In the genomic region with DNA sequence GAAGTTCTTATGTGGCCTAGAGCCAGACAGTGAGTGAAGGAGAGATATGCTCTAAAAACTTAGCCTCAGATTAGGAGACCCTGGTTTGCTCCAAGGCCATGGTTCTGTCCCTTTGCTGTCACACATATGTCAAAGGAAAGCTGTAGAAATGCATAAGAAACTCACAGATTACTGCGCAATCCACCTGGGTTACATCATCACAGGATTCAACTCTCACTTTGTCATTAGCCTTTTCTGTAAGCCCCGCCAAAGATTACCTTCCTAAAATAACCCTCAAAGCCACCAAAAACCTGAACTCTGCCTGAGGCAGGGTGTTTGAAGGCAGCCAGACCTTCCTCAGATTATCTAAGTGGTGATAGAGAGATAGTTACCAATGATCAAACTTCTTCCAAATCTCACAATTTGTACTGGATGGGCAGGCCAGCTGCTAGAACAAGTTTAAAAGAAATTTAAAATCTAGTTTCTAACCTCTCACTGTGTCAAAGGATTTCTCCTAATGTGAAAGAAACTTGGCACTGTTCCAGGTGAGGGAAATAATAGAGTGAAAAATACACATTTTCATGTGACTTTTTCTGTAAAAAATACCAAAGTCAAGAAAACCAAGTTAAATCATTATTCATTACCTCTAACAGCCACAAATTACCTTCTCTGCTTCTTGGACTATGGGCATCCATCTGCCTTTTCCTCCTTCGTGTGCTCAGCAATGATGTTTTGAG, we compare ENCODE assay signal across 19 cellular contexts.
DNase-seq lines count a peak whose midpoint lies in the region; ATAC-seq and TF ChIP-seq lines count a peak whose summit lies in the region.
"Had no signal": no experiment of that assay in that cellular context is flagged by ENCODE, and none has a peak within 500 bp of the region (broad histone marks: within the 10 kb centered on the region; RNA-seq: fewer than 3 reads in every experiment).

No MANE protein-coding gene starts in this region.

- peaks cover 28% of the 10 kb centered on the region for H3K4me1 Mint-ChIP-seq in activated CD4-positive, alpha-beta T cell treated with anti-CD3 and anti-CD28 coated beads for 36 hours
- H3K4me1 Mint-ChIP-seq in stimulated activated naive CD8-positive, alpha-beta T cell treated with anti-CD3 and anti-CD28 coated beads, Interleukin-15, amount 100 ng/mL, for 72 hours: peaks cover 41% of the 10 kb centered on the region
- H3K4me1 Mint-ChIP-seq: CD4-positive, alpha-beta memory T cell; memory B cell; stimulated activated naive B cell treated with anti-CD40 and anti-IgM and Interleukin-4, amounts not matched to agents 10 μg/mL and 1 μg/mL and 100 μg/mL, for 72 hours had no signal

- DNase-seq in activated CD4-positive, alpha-beta T cell treated with anti-CD3 and anti-CD28 coated beads for 36 hours: peak; percentile 5
- DNase-seq in activated CD4-positive, alpha-beta T cell treated with anti-CD3 and anti-CD28 coated beads, Interleukin-2, amount 50 U/mL, for 48 hours: no peak
- DNase-seq in RPMI7951 (ENCODE audit: low read depth) (peak; percentile 30), breast epithelium (ENCODE audit: low spot score in 2 of 2) (no peak), HUDEP-2 (lab: John Stamatoyannopoulos, UW; ENCODE audit: unreplicated experiment in 76 of 76) (no peak)
- peak in 1 of 2 donors; percentile 10 for DNase-seq in stimulated activated naive CD8-positive, alpha-beta T cell treated with anti-CD3 and anti-CD28 coated beads, Interleukin-15, amount 100 ng/mL, for 72 hours
- DNase-seq: activated CD4-positive, alpha-beta T cell treated with anti-CD3 and anti-CD28 coated beads for 48 hours; activated naive CD4-positive, alpha-beta T cell treated with anti-CD3 and anti-CD28 coated beads, Interleukin-2, amount 50 U/mL, for 16 hours; CD4-positive, alpha-beta memory T cell; KBM-7; NCI-H2171; SIG-M5; stimulated activated naive B cell treated with anti-CD40 and anti-IgM and Interleukin-4, amounts not matched to agents 10 μg/mL and 1 μg/mL and 100 μg/mL, for 72 hours; T-helper 9 cell; upper lobe of left lung had no signal

- no peaks in the 10 kb centered on the region for H3K4me1 ChIP-seq in breast epithelium
- H3K4me1 ChIP-seq: upper lobe of left lung had no signal

- no peaks in the 10 kb centered on the region for H3K27me3 ChIP-seq in breast epithelium
- H3K27me3 ChIP-seq: upper lobe of left lung had no signal

- H3K9me3 Mint-ChIP-seq in activated CD4-positive, alpha-beta T cell treated with anti-CD3 and anti-CD28 coated beads for 36 hours (ENCODE audit: low read depth): no peaks in the 10 kb centered on the region
- H3K9me3 Mint-ChIP-seq in stimulated activated naive CD8-positive, alpha-beta T cell treated with anti-CD3 and anti-CD28 coated beads, Interleukin-15, amount 100 ng/mL, for 72 hours: no peaks in the 10 kb centered on the region
- H3K9me3 Mint-ChIP-seq: memory B cell; stimulated activated naive B cell treated with anti-CD40 and anti-IgM and Interleukin-4, amounts not matched to agents 10 μg/mL and 1 μg/mL and 100 μg/mL, for 72 hours had no signal

- H3K27me3 Mint-ChIP-seq in activated CD4-positive, alpha-beta T cell treated with anti-CD3 and anti-CD28 coated beads for 36 hours: no peaks in the 10 kb centered on the region
- no peaks in the 10 kb centered on the region for H3K27me3 Mint-ChIP-seq in stimulated activated naive CD8-positive, alpha-beta T cell treated with anti-CD3 and anti-CD28 coated beads, Interleukin-15, amount 100 ng/mL, for 72 hours
- H3K27me3 Mint-ChIP-seq: CD4-positive, alpha-beta memory T cell; memory B cell; stimulated activated naive B cell treated with anti-CD40 and anti-IgM and Interleukin-4, amounts not matched to agents 10 μg/mL and 1 μg/mL and 100 μg/mL, for 72 hours had no signal

- no peaks in the 10 kb centered on the region for H3K36me3 Mint-ChIP-seq in activated CD4-positive, alpha-beta T cell treated with anti-CD3 and anti-CD28 coated beads for 36 hours (ENCODE audit: low read depth)
- H3K36me3 Mint-ChIP-seq: CD4-positive, alpha-beta memory T cell; memory B cell; stimulated activated naive B cell treated with anti-CD40 and anti-IgM and Interleukin-4, amounts not matched to agents 10 μg/mL and 1 μg/mL and 100 μg/mL, for 72 hours had no signal

- no peak for TF ChIP-seq POLR2A in breast epithelium (IDR thresholded peaks at IDR 0.05)

- H3K27ac ChIP-seq in breast epithelium: peak overlapping the region; percentile 46 to 74
- H3K27ac ChIP-seq: HL-60, upper lobe of left lung had no signal

- intact Hi-C loops in activated CD4-positive, alpha-beta T cell treated with anti-CD3 and anti-CD28 coated beads for 36 hours (cut with DNase I, micrococcal nuclease): no loop called here
- intact Hi-C loops in breast epithelium (cut with DNase I; ENCODE audit: low total_unique reads): no loop called here

- no peak for ATAC-seq in activated CD4-positive, alpha-beta T cell treated with anti-CD3 and anti-CD28 coated beads for 36 hours
- ATAC-seq in stimulated activated naive CD8-positive, alpha-beta T cell treated with anti-CD3 and anti-CD28 coated beads, Interleukin-15, amount 100 ng/mL, for 72 hours: no peak
- ATAC-seq in GM21825 (IDR thresholded peaks at IDR 0.05; ENCODE audit: unreplicated experiment) (no peak), HG03457 (IDR thresholded peaks at IDR 0.05; ENCODE audit: unreplicated experiment) (no peak)
- ATAC-seq: stimulated activated naive B cell treated with anti-CD40 and anti-IgM and Interleukin-4, amounts not matched to agents 10 μg/mL and 1 μg/mL and 100 μg/mL, for 72 hours had no signal

- CTCF ChIA-PET in activated CD4-positive, alpha-beta T cell treated with anti-CD3 and anti-CD28 coated beads for 36 hours (lab: Charles Lee): no interaction called here

- POLR2A ChIA-PET in activated CD4-positive, alpha-beta T cell treated with anti-CD3 and anti-CD28 coated beads for 36 hours (lab: Charles Lee): interaction anchor here (0.6 kb wide), 1 partner anchor 764 kb away, joined by 14 read pairs; no protein-coding TSS in a partner anchor

- no peak for TF ChIP-seq CTCF in breast epithelium (IDR thresholded peaks at IDR 0.05)

- no peak overlapping the region for H3K4me3 Mint-ChIP-seq in activated CD4-positive, alpha-beta T cell treated with anti-CD3 and anti-CD28 coated beads for 36 hours
- no peak overlapping the region for H3K4me3 Mint-ChIP-seq in stimulated activated naive CD8-positive, alpha-beta T cell treated with anti-CD3 and anti-CD28 coated beads, Interleukin-15, amount 100 ng/mL, for 72 hours
- H3K4me3 Mint-ChIP-seq: CD4-positive, alpha-beta memory T cell; memory B cell; stimulated activated naive B cell treated with anti-CD40 and anti-IgM and Interleukin-4, amounts not matched to agents 10 μg/mL and 1 μg/mL and 100 μg/mL, for 72 hours had no signal

- no peak overlapping the region for H3K27ac Mint-ChIP-seq in activated CD4-positive, alpha-beta T cell treated with anti-CD3 and anti-CD28 coated beads for 36 hours
- H3K27ac Mint-ChIP-seq in stimulated activated naive CD8-positive, alpha-beta T cell treated with anti-CD3 and anti-CD28 coated beads, Interleukin-15, amount 100 ng/mL, for 72 hours: peak overlapping the region; percentile 10 to 61
- H3K27ac Mint-ChIP-seq: CD4-positive, alpha-beta memory T cell; memory B cell; stimulated activated naive B cell treated with anti-CD40 and anti-IgM and Interleukin-4, amounts not matched to agents 10 μg/mL and 1 μg/mL and 100 μg/mL, for 72 hours had no signal

- H3K36me3 ChIP-seq in breast epithelium: no peaks in the 10 kb centered on the region
- H3K36me3 ChIP-seq: upper lobe of left lung had no signal

- peaks cover 0 to 3% of the 10 kb centered on the region in 2 donors for H3K9me3 ChIP-seq in breast epithelium
- H3K9me3 ChIP-seq: upper lobe of left lung had no signal

- no peak overlapping the region for H3K4me3 ChIP-seq in breast epithelium
- H3K4me3 ChIP-seq: upper lobe of left lung had no signal

Comparison
In these comparisons a context has a peak if more than half of its experiments do, and no peak if none do; other contexts are left out.
1. DNase-seq: peak in activated CD4-positive, alpha-beta T cell treated with anti-CD3 and anti-CD28 coated beads for 36 hours (single experiment) and RPMI7951 (single experiment); none in activated CD4-positive, alpha-beta T cell treated with anti-CD3 and anti-CD28 coated beads, Interleukin-2, amount 50 U/mL, for 48 hours (0 of 2), breast epithelium (0 of 2) and HUDEP-2 (0 of 76).